Comparison of ENCODE assay signal across 1 cellular context in the genomic region with DNA sequence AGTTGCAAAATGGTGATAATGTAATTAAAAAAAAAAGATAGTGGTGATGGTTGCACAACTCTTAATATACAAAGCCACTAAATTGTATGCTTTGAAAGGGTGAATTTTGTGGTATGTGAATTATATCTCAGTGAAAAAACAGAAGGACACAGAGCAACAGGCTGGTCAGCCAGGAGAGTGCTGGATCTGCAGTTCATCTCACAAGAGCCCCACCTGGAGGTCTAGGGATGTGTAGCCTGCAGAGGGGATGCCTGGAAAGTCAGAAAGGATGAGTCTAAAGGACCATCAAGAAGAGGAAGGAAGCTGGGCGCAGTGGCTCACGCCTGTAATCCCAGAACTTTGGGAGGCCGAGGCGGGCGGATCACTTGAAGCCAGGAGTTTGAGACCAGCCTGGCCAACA.
TF ChIP-seq lines count a peak whose summit lies in the region.

No MANE protein-coding gene starts in this region.

TF ChIP-seq in H1, 55 proteins besides CTCF, POLR2A, EP300 and RAD21:
- TF ChIP-seq NANOG (IDR thresholded peaks at IDR 0.05; ENCODE audit: insufficient read depth, low read depth, low read length, poor library complexity, severe bottlenecking), result no peak
- TF ChIP-seq SIX5 (IDR thresholded peaks at IDR 0.05; ENCODE audit: low read depth, low read length), result no peak
- TF ChIP-seq ASH2L (IDR thresholded peaks at IDR 0.05; ENCODE audit: low read length), result no peak
- no peak for TF ChIP-seq HDAC2 (IDR thresholded peaks at IDR 0.05; ENCODE audit: borderline replicate concordance in 1 of 2, low read depth in 2 of 2, low read length in 2 of 2)
- TF ChIP-seq, protein P1, sequence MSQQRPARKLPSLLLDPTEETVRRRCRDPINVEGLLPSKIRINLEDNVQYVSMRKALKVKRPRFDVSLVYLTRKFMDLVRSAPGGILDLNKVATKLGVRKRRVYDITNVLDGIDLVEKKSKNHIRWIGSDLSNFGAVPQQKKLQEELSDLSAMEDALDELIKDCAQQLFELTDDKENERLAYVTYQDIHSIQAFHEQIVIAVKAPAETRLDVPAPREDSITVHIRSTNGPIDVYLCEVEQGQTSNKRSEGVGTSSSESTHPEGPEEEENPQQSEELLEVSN (IDR thresholded peaks at IDR 0.05), result no peak
- TF ChIP-seq JUN (IDR thresholded peaks at IDR 0.05; ENCODE audit: low read depth, low read length), result no peak
- no peak for TF ChIP-seq MAFK (IDR thresholded peaks at IDR 0.05; ENCODE audit: low read depth, low read length)
- TF ChIP-seq KDM1A (IDR thresholded peaks at IDR 0.05; ENCODE audit: borderline replicate concordance, low read length), result no peak
- TF ChIP-seq YY1 (IDR thresholded peaks at IDR 0.05; ENCODE audit: low read depth, low read length), result no peak
- TF ChIP-seq RBBP5 (IDR thresholded peaks at IDR 0.05; ENCODE audit: borderline replicate concordance, low read depth, low read length), result no peak
TF ChIP-seq in H1: peak in this region for 0.
